In the genomic region with DNA sequence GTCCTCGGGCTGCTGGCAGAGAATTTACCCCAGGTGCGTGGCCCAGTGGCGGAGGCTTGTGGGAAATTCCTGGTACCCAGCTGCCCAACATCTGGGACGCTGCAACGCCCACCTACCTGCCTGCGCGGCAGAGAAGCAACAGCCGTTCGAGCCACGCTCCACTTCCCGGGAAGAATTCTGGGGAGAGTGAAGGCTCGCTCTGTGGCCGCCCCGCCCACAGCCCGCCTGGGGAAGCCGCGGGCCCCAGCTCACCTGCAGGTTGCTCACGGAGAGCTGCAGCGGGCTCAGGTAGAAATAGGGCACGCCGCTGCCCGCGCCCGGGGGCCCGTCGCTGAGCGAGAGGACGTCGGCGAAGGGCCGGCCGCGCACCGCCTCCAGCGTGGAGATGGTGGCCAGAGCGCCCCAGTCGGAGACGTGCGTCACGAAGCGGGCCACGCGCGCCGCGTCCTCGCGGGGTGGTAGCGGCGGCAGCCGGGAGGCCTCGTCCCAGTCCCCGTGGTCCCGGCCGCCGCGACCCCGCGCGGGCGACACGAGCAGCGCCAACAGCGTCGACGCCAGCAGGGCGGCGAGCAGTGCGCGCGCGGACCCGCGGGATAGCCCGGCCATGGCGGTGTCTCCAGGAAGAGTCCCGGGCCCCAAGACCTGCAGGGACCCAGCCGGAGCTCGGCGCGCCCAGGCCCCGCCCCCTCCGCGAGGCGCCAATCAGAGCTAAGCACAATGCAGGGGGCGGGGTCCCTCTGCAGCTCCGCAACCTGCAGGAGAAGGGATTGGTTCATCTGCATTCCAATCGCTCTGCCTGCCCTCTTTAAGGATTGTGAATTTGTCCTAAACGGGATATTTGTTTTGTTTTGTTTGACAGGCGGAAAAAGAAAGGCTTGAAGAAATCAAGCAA, we compare ENCODE assay signal across 1 cellular context.
TF ChIP-seq lines count a peak whose summit lies in the region.

CREG1 (minus strand) TSS at position 627 of the 892 bp plus-strand sequence.

TF ChIP-seq in HepG2, 621 proteins besides CTCF, POLR2A, EP300 and RAD21 (continued from another document and continues in another):
- TF ChIP-seq, protein P1, sequence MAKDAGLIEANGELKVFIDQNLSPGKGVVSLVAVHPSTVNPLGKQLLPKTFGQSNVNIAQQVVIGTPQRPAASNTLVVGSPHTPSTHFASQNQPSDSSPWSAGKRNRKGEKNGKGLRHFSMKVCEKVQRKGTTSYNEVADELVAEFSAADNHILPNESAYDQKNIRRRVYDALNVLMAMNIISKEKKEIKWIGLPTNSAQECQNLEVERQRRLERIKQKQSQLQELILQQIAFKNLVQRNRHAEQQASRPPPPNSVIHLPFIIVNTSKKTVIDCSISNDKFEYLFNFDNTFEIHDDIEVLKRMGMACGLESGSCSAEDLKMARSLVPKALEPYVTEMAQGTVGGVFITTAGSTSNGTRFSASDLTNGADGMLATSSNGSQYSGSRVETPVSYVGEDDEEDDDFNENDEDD (CRISPR knock-in tag; IDR thresholded peaks at IDR 0.05; ENCODE audit: borderline replicate concordance) = peak; percentile 70; the same call in 1 of the 2 replicates
- TF ChIP-seq, protein P2, sequence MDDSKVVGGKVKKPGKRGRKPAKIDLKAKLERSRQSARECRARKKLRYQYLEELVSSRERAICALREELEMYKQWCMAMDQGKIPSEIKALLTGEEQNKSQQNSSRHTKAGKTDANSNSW (CRISPR knock-in tag; IDR thresholded peaks at IDR 0.05; ENCODE audit: borderline replicate concordance) = no peak
- TF ChIP-seq TBL1XR1 (IDR thresholded peaks at IDR 0.05; ENCODE audit: borderline replicate concordance, low read length, partially characterized antibody) = no peak
- TF ChIP-seq, protein P3, sequence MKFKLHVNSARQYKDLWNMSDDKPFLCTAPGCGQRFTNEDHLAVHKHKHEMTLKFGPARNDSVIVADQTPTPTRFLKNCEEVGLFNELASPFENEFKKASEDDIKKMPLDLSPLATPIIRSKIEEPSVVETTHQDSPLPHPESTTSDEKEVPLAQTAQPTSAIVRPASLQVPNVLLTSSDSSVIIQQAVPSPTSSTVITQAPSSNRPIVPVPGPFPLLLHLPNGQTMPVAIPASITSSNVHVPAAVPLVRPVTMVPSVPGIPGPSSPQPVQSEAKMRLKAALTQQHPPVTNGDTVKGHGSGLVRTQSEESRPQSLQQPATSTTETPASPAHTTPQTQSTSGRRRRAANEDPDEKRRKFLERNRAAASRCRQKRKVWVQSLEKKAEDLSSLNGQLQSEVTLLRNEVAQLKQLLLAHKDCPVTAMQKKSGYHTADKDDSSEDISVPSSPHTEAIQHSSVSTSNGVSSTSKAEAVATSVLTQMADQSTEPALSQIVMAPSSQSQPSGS (CRISPR knock-in tag; IDR thresholded peaks at IDR 0.05) = no peak
- TF ChIP-seq TCF7 (IDR thresholded peaks at IDR 0.05; ENCODE audit: low read depth) = no peak
- TF ChIP-seq ZNF180 (CRISPR knock-in tag; IDR thresholded peaks at IDR 0.05; ENCODE audit: borderline replicate concordance, low read depth) = no peak
- TF ChIP-seq ZNF12 (CRISPR knock-in tag; IDR thresholded peaks at IDR 0.05) = no peak
- TF ChIP-seq, protein P4, sequence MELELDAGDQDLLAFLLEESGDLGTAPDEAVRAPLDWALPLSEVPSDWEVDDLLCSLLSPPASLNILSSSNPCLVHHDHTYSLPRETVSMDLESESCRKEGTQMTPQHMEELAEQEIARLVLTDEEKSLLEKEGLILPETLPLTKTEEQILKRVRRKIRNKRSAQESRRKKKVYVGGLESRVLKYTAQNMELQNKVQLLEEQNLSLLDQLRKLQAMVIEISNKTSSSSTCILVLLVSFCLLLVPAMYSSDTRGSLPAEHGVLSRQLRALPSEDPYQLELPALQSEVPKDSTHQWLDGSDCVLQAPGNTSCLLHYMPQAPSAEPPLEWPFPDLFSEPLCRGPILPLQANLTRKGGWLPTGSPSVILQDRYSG (CRISPR knock-in tag; IDR thresholded peaks at IDR 0.05) = peak; percentile 90
- no peak for TF ChIP-seq CBFB (CRISPR knock-in tag; IDR thresholded peaks at IDR 0.05)
- TF ChIP-seq TSC22D2 (CRISPR knock-in tag; IDR thresholded peaks at IDR 0.05; ENCODE audit: borderline replicate concordance) = peak; percentile 20; the same call in 1 of the 2 replicates
- no peak for TF ChIP-seq RCOR2 (CRISPR knock-in tag; IDR thresholded peaks at IDR 0.05)
- TF ChIP-seq ZBTB8A (CRISPR knock-in tag; IDR thresholded peaks at IDR 0.05; ENCODE audit: borderline replicate concordance, low read depth) = no peak
- TF ChIP-seq ZNF761 (CRISPR knock-in tag; conservative IDR thresholded peaks at IDR 0.05) = no peak
- TF ChIP-seq ARID4A (CRISPR knock-in tag; IDR thresholded peaks at IDR 0.05; ENCODE audit: borderline replicate concordance) = 0 out of 2 replicates have a peak, but pooled peaks have one; percentile 8
- no peak for TF ChIP-seq THAP8 (CRISPR knock-in tag; IDR thresholded peaks at IDR 0.05; ENCODE audit: borderline replicate concordance)
- TF ChIP-seq ZNF468 (CRISPR knock-in tag; IDR thresholded peaks at IDR 0.05) = no peak
- no peak; the same call in 1 of the 2 replicates for TF ChIP-seq ZNF768 (CRISPR knock-in tag; IDR thresholded peaks at IDR 0.05)
- no peak for TF ChIP-seq ZNF619 (CRISPR knock-in tag; IDR thresholded peaks at IDR 0.05)
- TF ChIP-seq ZNF264 (CRISPR knock-in tag; IDR thresholded peaks at IDR 0.05) = no peak
- no peak for TF ChIP-seq GMEB1 (CRISPR knock-in tag; IDR thresholded peaks at IDR 0.05; ENCODE audit: borderline replicate concordance)
- TF ChIP-seq MAF1 (CRISPR knock-in tag; IDR thresholded peaks at IDR 0.05; ENCODE audit: borderline replicate concordance) = no peak
- no peak for TF ChIP-seq TGIF2 (CRISPR knock-in tag; IDR thresholded peaks at IDR 0.05)
- TF ChIP-seq ZSCAN22 (CRISPR knock-in tag; IDR thresholded peaks at IDR 0.05) = no peak
- no peak for TF ChIP-seq HMGA1 (CRISPR knock-in tag; conservative IDR thresholded peaks at IDR 0.05)
- no peak for TF ChIP-seq RORA (CRISPR knock-in tag; IDR thresholded peaks at IDR 0.05)
- no peak for TF ChIP-seq ZNF710 (CRISPR knock-in tag; IDR thresholded peaks at IDR 0.05; ENCODE audit: borderline replicate concordance)
- no peak for TF ChIP-seq ZNF7 (CRISPR knock-in tag; IDR thresholded peaks at IDR 0.05)
- TF ChIP-seq KMT2B (CRISPR knock-in tag; IDR thresholded peaks at IDR 0.05) = no peak
- TF ChIP-seq CEBPB (IDR thresholded peaks at IDR 0.05; ENCODE audit: borderline replicate concordance, low read depth, low read length) = no peak
- TF ChIP-seq, protein P5, sequence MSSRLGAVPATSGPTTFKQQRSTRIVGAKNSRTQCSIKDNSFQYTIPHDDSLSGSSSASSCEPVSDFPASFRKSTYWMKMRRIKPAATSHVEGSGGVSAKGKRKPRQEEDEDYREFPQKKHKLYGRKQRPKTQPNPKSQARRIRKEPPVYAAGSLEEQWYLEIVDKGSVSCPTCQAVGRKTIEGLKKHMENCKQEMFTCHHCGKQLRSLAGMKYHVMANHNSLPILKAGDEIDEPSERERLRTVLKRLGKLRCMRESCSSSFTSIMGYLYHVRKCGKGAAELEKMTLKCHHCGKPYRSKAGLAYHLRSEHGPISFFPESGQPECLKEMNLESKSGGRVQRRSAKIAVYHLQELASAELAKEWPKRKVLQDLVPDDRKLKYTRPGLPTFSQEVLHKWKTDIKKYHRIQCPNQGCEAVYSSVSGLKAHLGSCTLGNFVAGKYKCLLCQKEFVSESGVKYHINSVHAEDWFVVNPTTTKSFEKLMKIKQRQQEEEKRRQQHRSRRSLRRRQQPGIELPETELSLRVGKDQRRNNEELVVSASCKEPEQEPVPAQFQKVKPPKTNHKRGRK (CRISPR knock-in tag; IDR thresholded peaks at IDR 0.05) = no peak
- no peak for TF ChIP-seq REXO4 (CRISPR knock-in tag; IDR thresholded peaks at IDR 0.05; ENCODE audit: borderline replicate concordance)
- no peak for TF ChIP-seq ZNF660 (CRISPR knock-in tag; IDR thresholded peaks at IDR 0.05; ENCODE audit: borderline replicate concordance, low read depth)
- TF ChIP-seq TCF12 (IDR thresholded peaks at IDR 0.05) = no peak
- no peak for TF ChIP-seq TCF12 (CRISPR knock-in tag; IDR thresholded peaks at IDR 0.05)
- peak; percentile 80 for TF ChIP-seq ZNF574 (CRISPR knock-in tag; IDR thresholded peaks at IDR 0.05)
- TF ChIP-seq ZIK1 (CRISPR knock-in tag; IDR thresholded peaks at IDR 0.05; ENCODE audit: borderline replicate concordance, low read depth) = no peak
- TF ChIP-seq SP5 (CRISPR knock-in tag; IDR thresholded peaks at IDR 0.05; ENCODE audit: borderline replicate concordance, low read depth) = no peak
- TF ChIP-seq TEAD2 (CRISPR knock-in tag; IDR thresholded peaks at IDR 0.05) = 0 out of 2 replicates have a peak, but pooled peaks have one; percentile 75
- no peak for TF ChIP-seq CHD4 (IDR thresholded peaks at IDR 0.05; ENCODE audit: borderline replicate concordance, low read length)
- TF ChIP-seq CREB1 (IDR thresholded peaks at IDR 0.05) = no peak
- TF ChIP-seq CREB1 (CRISPR knock-in tag; IDR thresholded peaks at IDR 0.05) = no peak
- no peak; the same call in 1 of the 2 replicates for TF ChIP-seq ELF3 (CRISPR knock-in tag; IDR thresholded peaks at IDR 0.05)
- peak; percentile 27; the same call in 1 of the 2 replicates for TF ChIP-seq SAP130 (CRISPR knock-in tag; IDR thresholded peaks at IDR 0.05; ENCODE audit: low read depth)
- peak; percentile 78 for TF ChIP-seq ZFX (CRISPR knock-in tag; IDR thresholded peaks at IDR 0.05; ENCODE audit: low read depth)
- TF ChIP-seq MEIS2 (CRISPR knock-in tag; IDR thresholded peaks at IDR 0.05) = peak; percentile 80
